11 cellular contexts compared by ENCODE assay signal in genomic region chr10:56116684-56117083, GRCh38.
DNase-seq lines count a peak whose midpoint lies in the region; ATAC-seq, FAIRE-seq and TF ChIP-seq lines count a peak whose summit lies in the region.
"Had no signal": no experiment of that assay in that cellular context is flagged by ENCODE, and none has a peak within 500 bp of the region (broad histone marks: within the 10 kb centered on the region; RNA-seq: fewer than 3 reads in every experiment).

No MANE protein-coding gene starts in this region.

- H3K4me3 Mint-ChIP-seq in osteocyte (ENCODE audit: unreplicated experiment), result no peak overlapping the region
- H3K4me3 Mint-ChIP-seq: activated naive CD4-positive, alpha-beta T cell treated with anti-CD3 and anti-CD28 coated beads, Interleukin-2, amount 50 U/mL, for 24 hours had no signal

- H3K27ac Mint-ChIP-seq in osteocyte (ENCODE audit: unreplicated experiment), result no peak overlapping the region
- H3K27ac Mint-ChIP-seq: activated naive CD4-positive, alpha-beta T cell treated with anti-CD3 and anti-CD28 coated beads, Interleukin-2, amount 50 U/mL, for 24 hours had no signal

- H3K36me3 Mint-ChIP-seq in osteocyte (ENCODE audit: unreplicated experiment), result no peaks in the 10 kb centered on the region
- H3K36me3 Mint-ChIP-seq: activated naive CD4-positive, alpha-beta T cell treated with anti-CD3 and anti-CD28 coated beads, Interleukin-2, amount 50 U/mL, for 24 hours had no signal

- H3K27me3 Mint-ChIP-seq in osteocyte (ENCODE audit: unreplicated experiment), result peaks cover 3% of the 10 kb centered on the region
- H3K27me3 Mint-ChIP-seq: activated naive CD4-positive, alpha-beta T cell treated with anti-CD3 and anti-CD28 coated beads, Interleukin-2, amount 50 U/mL, for 24 hours had no signal

- H3K4me1 Mint-ChIP-seq in osteocyte (ENCODE audit: unreplicated experiment), result no peaks in the 10 kb centered on the region
- H3K4me1 Mint-ChIP-seq: activated naive CD4-positive, alpha-beta T cell treated with anti-CD3 and anti-CD28 coated beads, Interleukin-2, amount 50 U/mL, for 24 hours had no signal

- no peak for TF ChIP-seq POLR2A in NB4 (IDR thresholded peaks at IDR 0.05; ENCODE audit: extremely low read depth, insufficient read length)
- no peak for TF ChIP-seq POLR2A in GM12878 (IDR thresholded peaks at IDR 0.05; ENCODE audit: low read depth, low read length)

- H3K36me3 ChIP-seq in GM12878 (ENCODE audit: control insufficient read depth in 2 of 2, insufficient read depth in 2 of 2, low read length in 1 of 2), result no peaks in the 10 kb centered on the region
- H3K36me3 ChIP-seq: MG63 had no signal

- H3K9me3 ChIP-seq in GM12878 (replicated peaks; ENCODE audit: control insufficient read depth, insufficient read depth, low read length), result no peaks in the 10 kb centered on the region
- H3K9me3 ChIP-seq: MG63 had no signal

- DNase-seq in NCI-H510A treated with DMSO at 0.1 percent for 48 hours (lab: John Stamatoyannopoulos, UW) (peak; percentile 7), NCI-H510A (lab: John Stamatoyannopoulos, UW) (no peak), NB4 (ENCODE audit: low read depth) (peak; percentile 32), GM12878 (ENCODE audit: low read depth, low spot score) (no peak), osteocyte (ENCODE audit: extremely low spot score, unreplicated experiment) (no peak)
- DNase-seq in stimulated activated CD4-positive, alpha-beta T cell treated with anti-CD3 and anti-CD28 coated beads, Interleukin-4, amount 100 ng/mL, for 4 hours, result no peak
- no peak for DNase-seq in activated CD8-positive, alpha-beta memory T cell treated with anti-CD3 and anti-CD28 coated beads for 24 hours
- DNase-seq: DMS79 treated with DMSO at 0.1 percent for 48 hours, MG63 had no signal

- ATAC-seq in GM12878, result peak; percentile 49; the same call in 1 of the 3 replicates
- ATAC-seq in HG03469 (IDR thresholded peaks at IDR 0.05; ENCODE audit: unreplicated experiment), result no peak

- no peak overlapping the region for H3K4me3 ChIP-seq in NB4 (ENCODE audit: low read depth, low read length)
- H3K4me3 ChIP-seq in GM12878, result no peak overlapping the region
- H3K4me3 ChIP-seq: MG63 had no signal

- no peaks in the 10 kb centered on the region for H3K9me3 Mint-ChIP-seq in osteocyte (ENCODE audit: unreplicated experiment)

- no peak overlapping the region for H2AFZ ChIP-seq in GM12878 (ENCODE audit: control insufficient read depth, low read depth, low read length)

- RAD21 ChIA-PET in GM12878 (lab: Charles Lee; ENCODE audit: unreplicated experiment), result interaction anchor here (1.5 kb wide), 1 partner anchor 448 kb away, joined by 6 read pairs; no protein-coding TSS in a partner anchor

- TF ChIP-seq RAD21 in GM12878 (IDR thresholded peaks at IDR 0.05; ENCODE audit: insufficient read depth, low read depth, low read length), result no peak

- CTCF ChIA-PET in GM12878 (lab: Yijun Ruan, JAX), result interaction anchor here (0.6 to 1.7 kb wide), 8 partner anchors 10 to 448 kb away, joined by 3 to 10 read pairs (median 3); no protein-coding TSS in a partner anchor

- no peak for FAIRE-seq in GM12878 (lab: Jason Lieb, UNC)

- no peak overlapping the region for H3K9ac ChIP-seq in GM12878 (ENCODE audit: control insufficient read depth, insufficient read depth, low read length)

- no peak for TF ChIP-seq EP300 in GM12878 (IDR thresholded peaks at IDR 0.05; ENCODE audit: borderline replicate concordance in 1 of 2, control insufficient read depth in 1 of 2, low read depth in 2 of 2, low read length in 2 of 2)

- 0% methylated on average over 1 of the region's 1 CpG for WGBS in GM12878 (ENCODE audit: insufficient coverage, insufficient replicate concordance, low lambda C conversion rate, missing lambda C conversion rate)

- BruUV-seq in GM12878 (replicated peaks; lab: Mats Ljungman, UMichigan), result no TSS peak

- H3K4me2 ChIP-seq in GM12878 (ENCODE audit: control insufficient read depth, insufficient read depth), result no peak overlapping the region

- no peaks in the 10 kb centered on the region for H3K79me2 ChIP-seq in GM12878 (ENCODE audit: control insufficient read depth, insufficient read depth, low read length)

- SMC1A ChIA-PET in GM12878 (lab: Charles Lee; ENCODE audit: uncharacterized antibody, unreplicated experiment), result interaction anchor here (1.1 to 2.1 kb wide), 4 partner anchors 9 to 19 kb away, joined by 3 to 8 read pairs (median 5); no protein-coding TSS in a partner anchor

- no peaks in the 10 kb centered on the region for H3K4me1 ChIP-seq in GM12878 (ENCODE audit: control insufficient read depth, insufficient read depth, low read length)

- in situ Hi-C loops in GM12878 (cut with MboI), result no loop called here

- intact Hi-C loops in GM12878 (cut with micrococcal nuclease; ENCODE audit: unreplicated experiment), result no loop called here

- POLR2A ChIA-PET in GM12878 (lab: Charles Lee), result no interaction called here

- TF ChIP-seq CTCF in NB4 (IDR thresholded peaks at IDR 0.05; ENCODE audit: low read depth, low read length), result peak; percentile 19
- TF ChIP-seq CTCF in GM12878 (IDR thresholded peaks at IDR 0.05 in 2 of 3, conservative IDR thresholded peaks at IDR 0.05 in 1 of 3; ENCODE audit: control insufficient read depth in 2 of 3, extremely low read depth in 1 of 3, insufficient read depth in 1 of 3, low read depth in 3 of 3, low read length in 3 of 3), result peak in 2 of 3 experiments; percentile 10 to 19; a peak in 1 of 6 replicates
- peak; percentile 24 for TF ChIP-seq CTCF in osteocyte (IDR thresholded peaks at IDR 0.05)

- H4K20me1 ChIP-seq in GM12878 (ENCODE audit: control insufficient read depth, insufficient read depth), result no peaks in the 10 kb centered on the region

- no peak overlapping the region for H3K27ac ChIP-seq in GM12878 (ENCODE audit: control insufficient read depth, insufficient read depth)

- H3K27me3 ChIP-seq in GM12878 (replicated peaks in 1 of 2; ENCODE audit: control insufficient read depth in 2 of 2, insufficient read depth in 2 of 2, low read length in 1 of 2), result no peaks in the 10 kb centered on the region
- H3K27me3 ChIP-seq: MG63 had no signal

TF ChIP-seq in GM12878, 131 proteins besides CTCF, POLR2A, EP300 and RAD21:
- TF ChIP-seq NR2C1 (IDR thresholded peaks at IDR 0.05) (no peak), SMC3 (IDR thresholded peaks at IDR 0.05; ENCODE audit: borderline replicate concordance, low read length) (peak; percentile 9; the same call in 1 of the 2 replicates)

Comparison
In these comparisons a context has a peak if more than half of its experiments do, and no peak if none do; other contexts are left out.
1. DNase-seq: peak in NCI-H510A treated with DMSO at 0.1 percent for 48 hours (single experiment) and NB4 (single experiment); none in NCI-H510A (single experiment), GM12878 (single experiment), osteocyte (single experiment), stimulated activated CD4-positive, alpha-beta T cell treated with anti-CD3 and anti-CD28 coated beads, Interleukin-4, amount 100 ng/mL, for 4 hours (0 of 2) and activated CD8-positive, alpha-beta memory T cell treated with anti-CD3 and anti-CD28 coated beads for 24 hours (single experiment).
2. Peak in every context shown above with its lines, with median percentiles within 50 percentile points of each other: CTCF ChIP-seq.